12 cellular contexts compared by ENCODE assay signal in the genomic region with DNA sequence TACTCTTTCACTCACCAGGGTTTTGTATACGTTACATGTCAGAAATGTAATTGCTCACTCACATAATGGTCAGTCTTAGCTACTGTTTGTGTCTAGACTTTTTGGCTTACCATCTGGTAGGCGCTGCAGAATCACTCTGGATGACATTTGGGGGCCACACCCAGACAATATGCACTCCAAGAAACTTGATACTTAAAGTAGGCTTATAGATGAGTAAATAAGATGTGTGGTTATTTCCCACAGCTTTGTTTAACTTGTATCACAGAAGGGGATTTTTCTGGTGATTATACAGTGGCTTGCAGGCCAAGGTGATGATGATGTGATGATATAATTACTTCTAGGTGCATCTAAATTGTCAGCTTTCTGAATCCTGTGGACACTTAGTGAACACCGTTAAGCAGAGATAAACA.
DNase-seq lines count a peak whose midpoint lies in the region; ATAC-seq and TF ChIP-seq lines count a peak whose summit lies in the region.
"Had no signal": no experiment of that assay in that cellular context is flagged by ENCODE, and none has a peak within 500 bp of the region (broad histone marks: within the 10 kb centered on the region; RNA-seq: fewer than 3 reads in every experiment).

No MANE protein-coding gene starts in this region.

- no peak overlapping the region for H3K27ac ChIP-seq in brain microvascular endothelial cell
- H3K27ac ChIP-seq: neutrophil, tibial artery had no signal

- DNase-seq in AG09319 (ENCODE audit: extremely low read depth, low read depth) (peak; percentile 16), T-cell (no peak), fibroblast of pulmonary artery (ENCODE audit: low read depth) (peak; percentile 50), middle frontal gyrus (ENCODE audit: extremely low spot score, low spot score) (no peak), SK-N-DZ (ENCODE audit: low spot score) (no peak), brain microvascular endothelial cell (no peak)
- DNase-seq: NCI-H187; stimulated activated CD4-positive, alpha-beta T cell treated with anti-CD3 and anti-CD28 coated beads, Interleukin-2, amount 100 ng/mL, for 24 hours; tibial artery had no signal

- ATAC-seq in GM18520 (IDR thresholded peaks at IDR 0.05; ENCODE audit: unreplicated experiment) (peak; percentile 84), T-cell (replicated peaks in 1 of 4) (peak; percentile 51 to 74 (median 58)), HG03571 (IDR thresholded peaks at IDR 0.05; ENCODE audit: unreplicated experiment) (no peak)

- in situ Hi-C loops in brain microvascular endothelial cell (cut with HindIII; ENCODE audit: low pct_ligation_motif_present, low sequenced_read_pairs), result no loop called here

- peaks cover 3 to 13% of the 10 kb centered on the region in 2 donors for H3K27me3 Mint-ChIP-seq in T-cell

- no peaks in the 10 kb centered on the region for H3K9me3 Mint-ChIP-seq in T-cell

- CTCF ChIA-PET in T-cell (lab: Charles Lee), result interaction anchor here in 1 of 2 donors (0.6 to 1.0 kb wide), 4 partner anchors 32 to 122 kb away, joined by 3 read pairs; no protein-coding TSS in a partner anchor

- H3K27ac Mint-ChIP-seq in T-cell, result peak overlapping the region; percentile 35 to 84

- TF ChIP-seq CTCF in AG09319 (IDR thresholded peaks at IDR 0.05; ENCODE audit: low read depth, low read length) (no peak), fibroblast of pulmonary artery (IDR thresholded peaks at IDR 0.05; ENCODE audit: low read length, missing control alignments) (no peak), brain microvascular endothelial cell (IDR thresholded peaks at IDR 0.05; ENCODE audit: low read depth, low read length, missing control alignments) (no peak)

- peaks cover 7% of the 10 kb centered on the region for H3K36me3 Mint-ChIP-seq in T-cell

- H3K27me3 ChIP-seq in brain microvascular endothelial cell (replicated peaks), result no peaks in the 10 kb centered on the region
- H3K27me3 ChIP-seq: neutrophil, tibial artery had no signal

- H3K4me1 Mint-ChIP-seq in T-cell, result peaks cover 12 to 63% (median 25%) of the 10 kb centered on the region in 3 donors

- H3K36me3 ChIP-seq in brain microvascular endothelial cell (replicated peaks), result peaks cover under 1% of the 10 kb centered on the region
- H3K36me3 ChIP-seq: neutrophil, tibial artery had no signal

- POLR2A ChIA-PET in T-cell (lab: Charles Lee), result interaction anchor here in 1 of 2 donors (0.9 kb wide), 1 partner anchor 35 kb away, joined by 3 read pairs; no protein-coding TSS in a partner anchor

- H3K4me3 Mint-ChIP-seq in T-cell, result peak overlapping the region in 2 of 3 donors; percentile 11 to 22

- H3K4me3 ChIP-seq in fibroblast of pulmonary artery (replicated peaks; ENCODE audit: low read depth, low read length), result no peak overlapping the region
- no peak overlapping the region for H3K4me3 ChIP-seq in brain microvascular endothelial cell (ENCODE audit: low read depth, low read length)
- H3K4me3 ChIP-seq: tibial artery had no signal

Comparison
In these comparisons a context has a peak if more than half of its experiments do, and no peak if none do; other contexts are left out.
1. DNase-seq: peak in AG09319 (single experiment) and fibroblast of pulmonary artery (single experiment); none in T-cell (0 of 34), middle frontal gyrus (single experiment), SK-N-DZ (single experiment) and brain microvascular endothelial cell (single experiment).